Comparison of ENCODE assay signal across 1 cellular context in genomic region chr3:196080997-196081833, GRCh38.
TF ChIP-seq lines count a peak whose summit lies in the region.

No MANE protein-coding gene starts in this region.

TF ChIP-seq in HepG2, 621 proteins besides CTCF, POLR2A, EP300 and RAD21 (continued from another document and continues in another):
- TF ChIP-seq DZIP1 (CRISPR knock-in tag; IDR thresholded peaks at IDR 0.05) (no peak), HNF4A (CRISPR knock-in tag; IDR thresholded peaks at IDR 0.05) (no peak), ZNF75D (CRISPR knock-in tag; IDR thresholded peaks at IDR 0.05; ENCODE audit: borderline replicate concordance) (no peak), ZEB1 (IDR thresholded peaks at IDR 0.05; ENCODE audit: insufficient replicate concordance, low read depth) (no peak), SKI (IDR thresholded peaks at IDR 0.05; ENCODE audit: partially characterized antibody) (no peak), ZSCAN30 (CRISPR knock-in tag; IDR thresholded peaks at IDR 0.05) (no peak; the same call in 1 of the 2 replicates), RNF2 (conservative IDR thresholded peaks at IDR 0.05; ENCODE audit: low read depth) (no peak; the same call in 1 of the 2 replicates), ATF2 (CRISPR knock-in tag; IDR thresholded peaks at IDR 0.05) (no peak), PLSCR1 (CRISPR knock-in tag; IDR thresholded peaks at IDR 0.05; ENCODE audit: borderline replicate concordance) (no peak), HIVEP1 (CRISPR knock-in tag; IDR thresholded peaks at IDR 0.05) (no peak), ZNF382 (CRISPR knock-in tag; IDR thresholded peaks at IDR 0.05; ENCODE audit: borderline replicate concordance) (no peak), ZBTB44 (CRISPR knock-in tag; IDR thresholded peaks at IDR 0.05) (no peak), ZNF24 (IDR thresholded peaks at IDR 0.05) (no peak), ZNF407 (CRISPR knock-in tag; IDR thresholded peaks at IDR 0.05; ENCODE audit: not compliant biosample characterization) (no peak), KLF6 (CRISPR knock-in tag; IDR thresholded peaks at IDR 0.05) (no peak), MTF2 (CRISPR knock-in tag; IDR thresholded peaks at IDR 0.05; ENCODE audit: borderline replicate concordance) (no peak), CEBPG (CRISPR knock-in tag; IDR thresholded peaks at IDR 0.05) (no peak), ZNF878 (CRISPR knock-in tag; IDR thresholded peaks at IDR 0.05) (no peak), ZNF234 (CRISPR knock-in tag; conservative IDR thresholded peaks at IDR 0.05) (no peak), TRIM22 (IDR thresholded peaks at IDR 0.05) (no peak), ZFP37 (CRISPR knock-in tag; IDR thresholded peaks at IDR 0.05; ENCODE audit: borderline replicate concordance) (no peak), JARID2 (CRISPR knock-in tag; IDR thresholded peaks at IDR 0.05; ENCODE audit: insufficient replicate concordance) (no peak), ZNF362 (CRISPR knock-in tag; IDR thresholded peaks at IDR 0.05; ENCODE audit: borderline replicate concordance) (no peak), NFATC3 (CRISPR knock-in tag; IDR thresholded peaks at IDR 0.05) (no peak), MXD3 (CRISPR knock-in tag; IDR thresholded peaks at IDR 0.05) (no peak), MLX (CRISPR knock-in tag; IDR thresholded peaks at IDR 0.05) (no peak), PAX8 (CRISPR knock-in tag; IDR thresholded peaks at IDR 0.05; ENCODE audit: borderline replicate concordance) (peak; percentile 52; the same call in 1 of the 2 replicates), FOXK1 (CRISPR knock-in tag; IDR thresholded peaks at IDR 0.05; ENCODE audit: borderline replicate concordance, low read depth) (no peak), NFYC (CRISPR knock-in tag; IDR thresholded peaks at IDR 0.05) (no peak), ZNF629 (CRISPR knock-in tag; conservative IDR thresholded peaks at IDR 0.05) (no peak; the same call in 1 of the 2 replicates), ZNF720 (CRISPR knock-in tag; IDR thresholded peaks at IDR 0.05) (no peak), ZNF441 (CRISPR knock-in tag; IDR thresholded peaks at IDR 0.05; ENCODE audit: borderline replicate concordance) (no peak), SP1 (IDR thresholded peaks at IDR 0.05) (no peak), SP1 (CRISPR knock-in tag; IDR thresholded peaks at IDR 0.05) (no peak), ZNF432 (CRISPR knock-in tag; IDR thresholded peaks at IDR 0.05; ENCODE audit: borderline replicate concordance) (no peak), GATAD2A (CRISPR knock-in tag; IDR thresholded peaks at IDR 0.05) (no peak), ZFAT (CRISPR knock-in tag; conservative IDR thresholded peaks at IDR 0.05) (no peak), SIX4 (CRISPR knock-in tag; IDR thresholded peaks at IDR 0.05) (no peak), ATRX (CRISPR knock-in tag; IDR thresholded peaks at IDR 0.05; ENCODE audit: borderline replicate concordance) (no peak), ZFP91 (CRISPR knock-in tag; IDR thresholded peaks at IDR 0.05; ENCODE audit: borderline replicate concordance) (no peak), CBX2 (IDR thresholded peaks at IDR 0.05; ENCODE audit: low read depth, low read length) (no peak), CBX2 (CRISPR knock-in tag; IDR thresholded peaks at IDR 0.05; ENCODE audit: low read depth) (no peak)
